ENCODE assay signal across 14 cellular contexts in genomic region chr11:1845095-1845429, GRCh38. TPM values are rescaled to one million over a fixed set of nuclear protein-coding genes. Genes with fewer than 3 reads are reported as not detected.
DNase-seq lines count a peak whose midpoint lies in the region; ATAC-seq, FAIRE-seq and TF ChIP-seq lines count a peak whose summit lies in the region.
"Had no signal": no experiment of that assay in that cellular context is flagged by ENCODE, and none has a peak within 500 bp of the region (broad histone marks: within the 10 kb centered on the region; RNA-seq: fewer than 3 reads in every experiment).

No MANE protein-coding gene starts in this region.

- H3K27me3 Mint-ChIP-seq in Caco-2 (ENCODE audit: insufficient read depth, unreplicated experiment) (no peaks in the 10 kb centered on the region), progenitor cell of endocrine pancreas (peaks cover 32% of the 10 kb centered on the region)

- H3K36me3 ChIP-seq in Caco-2 (ENCODE audit: control insufficient read depth, insufficient read depth, low read length) = no peaks in the 10 kb centered on the region
- H3K36me3 ChIP-seq in Peyer's patch = no peaks in the 10 kb centered on the region
- H3K36me3 ChIP-seq in H1 (ENCODE audit: control insufficient read depth in 2 of 4, insufficient read depth in 4 of 4, low read length in 3 of 4) = no peaks in the 10 kb centered on the region

- intact Hi-C loops in Caco-2 (cut with micrococcal nuclease; ENCODE audit: unreplicated experiment) = no loop called here

- peak overlapping the region; percentile 15 for H3K27ac Mint-ChIP-seq in Caco-2 (ENCODE audit: unreplicated experiment)
- peak overlapping the region; percentile 33 for H3K27ac Mint-ChIP-seq in progenitor cell of endocrine pancreas
- H3K27ac Mint-ChIP-seq: HFFc6 had no signal

- peaks cover 11% of the 10 kb centered on the region for H3K4me1 Mint-ChIP-seq in Caco-2 (ENCODE audit: low read depth, unreplicated experiment)
- peaks cover 4% of the 10 kb centered on the region for H3K4me1 Mint-ChIP-seq in progenitor cell of endocrine pancreas (ENCODE audit: low read depth)

- H3K4me1 ChIP-seq in Caco-2 (peaks cover 8% of the 10 kb centered on the region), Peyer's patch (peaks cover 0 to 42% (median 24%) of the 10 kb centered on the region in 4 donors), H1 (replicated peaks in 1 of 4; ENCODE audit: control insufficient read depth in 3 of 4, insufficient read depth in 4 of 4, low read length in 3 of 4) (peaks cover 0 to 3% (median 0%) of the 10 kb centered on the region in 4 experiments; a peak in 1 of 7 replicates)

- no peak overlapping the region for H2BK15ac ChIP-seq in H1 (ENCODE audit: low read length)

- H3K79me1 ChIP-seq in H1 (ENCODE audit: low read depth, low read length) = no peaks in the 10 kb centered on the region

- no peaks in the 10 kb centered on the region for H3K27me3 ChIP-seq in Caco-2 (replicated peaks; ENCODE audit: control insufficient read depth, insufficient read depth, low read length)
- H3K27me3 ChIP-seq in Peyer's patch = no peaks in the 10 kb centered on the region
- H3K27me3 ChIP-seq in H1 (replicated peaks in 1 of 4; ENCODE audit: control insufficient read depth in 3 of 4, extremely low read depth in 1 of 4, insufficient read depth in 3 of 4, low read length in 3 of 4) = no peaks in the 10 kb centered on the region

- POLR2A ChIA-PET in Caco-2 (lab: Charles Lee) = no interaction called here
- POLR2A ChIA-PET in H1 (lab: Charles Lee; ENCODE audit: partially characterized antibody) = no interaction called here

- H3K36me3 Mint-ChIP-seq in Caco-2 (ENCODE audit: insufficient read depth, unreplicated experiment) = peaks cover 6% of the 10 kb centered on the region
- no peaks in the 10 kb centered on the region for H3K36me3 Mint-ChIP-seq in progenitor cell of endocrine pancreas (ENCODE audit: insufficient read depth)

- no peak overlapping the region for H3K18ac ChIP-seq in H1 (ENCODE audit: extremely low read depth, low read length)

- H3K27ac ChIP-seq in Peyer's patch (peak overlapping the region; percentile 14 to 61 (median 46)), H1 (ENCODE audit: low read depth, low read length) (no peak overlapping the region)

- no peak overlapping the region for H3K9ac ChIP-seq in H1 (replicated peaks in 1 of 4; ENCODE audit: extremely low read depth in 1 of 4, low read depth in 3 of 4, low read length in 3 of 4)

- H2AK5ac ChIP-seq in H1 (ENCODE audit: low read depth, low read length) = 0 out of 2 replicates have a peak overlapping the region, but pooled peaks have one; percentile 53

- no peak overlapping the region for H2BK120ac ChIP-seq in H1 (replicated peaks; ENCODE audit: low read depth, low read length)

- no peak for TF ChIP-seq EP300 in H1 (IDR thresholded peaks at IDR 0.05; ENCODE audit: borderline replicate concordance in 1 of 2, low read depth in 2 of 2, low read length in 2 of 2)

- TF ChIP-seq CTCF in Caco-2 (IDR thresholded peaks at IDR 0.05; ENCODE audit: insufficient read depth in 1 of 2, low read depth in 1 of 2, low read length in 1 of 2, severe bottlenecking in 1 of 2, unreplicated experiment in 1 of 2) (no peak), Peyer's patch (IDR thresholded peaks at IDR 0.05) (no peak), H1 (IDR thresholded peaks at IDR 0.05; ENCODE audit: control extremely low read depth in 1 of 3, insufficient read depth in 1 of 3, low read depth in 1 of 3, low read length in 3 of 3) (no peak), progenitor cell of endocrine pancreas (IDR thresholded peaks at IDR 0.05; ENCODE audit: unreplicated experiment) (no peak)

- no peak overlapping the region for H2AFZ ChIP-seq in H1 (ENCODE audit: low read length)

- TF ChIP-seq POLR2A in Peyer's patch (IDR thresholded peaks at IDR 0.05) = no peak
- no peak for TF ChIP-seq POLR2A in H1 (IDR thresholded peaks at IDR 0.05; ENCODE audit: control extremely low read depth in 1 of 2, low read depth in 2 of 2, low read length in 2 of 2)

- BruUV-seq in Caco-2 (replicated peaks; lab: Mats Ljungman, UMichigan) = no TSS peak

- no peaks in the 10 kb centered on the region for H3K23me2 ChIP-seq in H1 (ENCODE audit: low read depth, low read length)

- H4K8ac ChIP-seq in H1 (ENCODE audit: extremely low read depth, insufficient read depth, low read length) = peak overlapping the region; percentile 35; the same call in 1 of the 2 replicates

- no peak overlapping the region for H2BK12ac ChIP-seq in H1 (ENCODE audit: low read depth, low read length)

- H3K9me3 ChIP-seq in Caco-2 (no peaks in the 10 kb centered on the region), Peyer's patch (no peaks in the 10 kb centered on the region), H1 (ENCODE audit: insufficient read depth in 2 of 2, low read depth in 1 of 2, low read length in 1 of 2) (no peaks in the 10 kb centered on the region)

- no peak overlapping the region for H3K4ac ChIP-seq in H1 (replicated peaks; ENCODE audit: insufficient read length, low read depth, low read length)

- H3K79me2 ChIP-seq in H1 (ENCODE audit: control insufficient read depth in 1 of 2, insufficient read depth in 2 of 2, low read length in 2 of 2) = no peaks in the 10 kb centered on the region

- H3K4me3 ChIP-seq in Caco-2 (ENCODE audit: low read depth, low read length) = no peak overlapping the region
- no peak overlapping the region for H3K4me3 ChIP-seq in Peyer's patch
- no peak overlapping the region for H3K4me3 ChIP-seq in H1 (ENCODE audit: extremely low read depth in 1 of 4, insufficient read depth in 2 of 4, low read depth in 3 of 4, low read length in 4 of 4)

- no peak overlapping the region for H3K56ac ChIP-seq in H1 (replicated peaks; ENCODE audit: insufficient read length, low read depth, low read length)

- H2BK5ac ChIP-seq in H1 (ENCODE audit: low read depth, low read length) = no peak overlapping the region

- ATAC-seq in HG03095 (IDR thresholded peaks at IDR 0.05; ENCODE audit: unreplicated experiment) (no peak), GM21515 (IDR thresholded peaks at IDR 0.05; ENCODE audit: unreplicated experiment) (no peak)

- no peak overlapping the region for H3K4me2 ChIP-seq in H1 (ENCODE audit: insufficient read depth in 1 of 2, low read depth in 2 of 2, low read length in 2 of 2)

- no peak overlapping the region for H3K23ac ChIP-seq in H1 (ENCODE audit: insufficient read length)

- no peak for FAIRE-seq in H1 (lab: Jason Lieb, UNC)
- FAIRE-seq: islet of Langerhans, RCC 7860, TTC549 had no signal

- H3K9me3 Mint-ChIP-seq in Caco-2 (ENCODE audit: unreplicated experiment) = no peaks in the 10 kb centered on the region
- no peaks in the 10 kb centered on the region for H3K9me3 Mint-ChIP-seq in progenitor cell of endocrine pancreas (ENCODE audit: low read depth)
- H3K9me3 Mint-ChIP-seq: HFFc6 had no signal

- no peak overlapping the region for H2BK20ac ChIP-seq in H1 (ENCODE audit: low read length)

- H3K14ac ChIP-seq in H1 (ENCODE audit: insufficient read length) = no peak overlapping the region

- CTCF ChIA-PET in Caco-2 (lab: Charles Lee) (no interaction called here), H1 (lab: Charles Lee; ENCODE audit: partially characterized antibody) (interaction anchor here (1.5 to 15.7 kb wide), 3 partner anchors 12 to 309 kb away, joined by 6 to 232 read pairs (median 7); no protein-coding TSS in a partner anchor)

- H4K91ac ChIP-seq in H1 (replicated peaks; ENCODE audit: insufficient read length, low read length) = no peak overlapping the region

- H4K5ac ChIP-seq in H1 (ENCODE audit: insufficient read length, low read depth, low read length) = no peak overlapping the region

- H4K20me1 ChIP-seq in H1 (replicated peaks in 1 of 2; ENCODE audit: control insufficient read depth in 1 of 2, insufficient read depth in 2 of 2, low read length in 2 of 2) = no peaks in the 10 kb centered on the region

- no peak for TF ChIP-seq RAD21 in H1 (IDR thresholded peaks at IDR 0.05 in 1 of 2, conservative IDR thresholded peaks at IDR 0.05 in 1 of 2; ENCODE audit: low read depth in 2 of 2, low read length in 2 of 2)

- H3K4me3 Mint-ChIP-seq in Caco-2 (ENCODE audit: unreplicated experiment) = no peak overlapping the region
- H3K4me3 Mint-ChIP-seq in progenitor cell of endocrine pancreas (ENCODE audit: low read depth) = no peak overlapping the region
- H3K4me3 Mint-ChIP-seq: HFFc6 had no signal

- WGBS in H1 (ENCODE audit: extremely low coverage in 1 of 2, insufficient coverage in 1 of 2, insufficient read length in 1 of 2, insufficient replicate concordance in 2 of 2, low coverage in 1 of 2, low lambda C conversion rate in 2 of 2, missing lambda C conversion rate in 1 of 2), 2 experiments = 93% methylated on average over 1 of the region's 1 CpG; no CpG with 5 or more reads in 1 of the 2 experiments

- DNase-seq in Caco-2 (no peak), Peyer's patch (no peak), H1 (ENCODE audit: low read depth in 1 of 2, low spot score in 2 of 2) (no peak), progenitor cell of endocrine pancreas (ENCODE audit: low spot score, unreplicated experiment) (no peak), NCI-H2081 treated with DMSO at 0.1 percent for 48 hours (lab: John Stamatoyannopoulos, UW) (no peak)
- DNase-seq: DMS 273 treated with DMSO at 0.1 percent for 48 hours, HFFc6, NCI-H345, nucleus accumbens had no signal

RNA-seq across cellular contexts. Expression of gene TNNI2, which starts 6.3 kb away (rescaled TPM):
- total RNA-seq in Caco-2 (2022) = 5.7 and 8.6 TPM in 2 replicates
- 10 to 100 TPM in 1 of 4 donors, 1 to 10 TPM in 2, not detected in 1; 4.7 to 23.9 (median 9.3) TPM for total RNA-seq in Peyer's patch
- not detected in 2 replicates for total RNA-seq in H1 (2021; fragmentation: NEBNext Ultra II Directional; extraction: Animal tissue kit (Norgen Biotek cat#: 25700))
- 0.39 TPM in 1 of 2 replicates, not detected in the other for polyA plus RNA-seq in H1 (2011; rRNA removed)
- not detected for polyA plus RNA-seq in H1 (2011; cell fraction: cytosol; rRNA removed)
- polyA plus RNA-seq in H1 (2011; cell fraction: nucleus; rRNA removed) = 0.33 TPM
- 0.41 TPM in 1 of 4 replicates, not detected in the others for polyA plus RNA-seq in H1 (2012, experiment 1 of 2)
- polyA plus RNA-seq in H1 (2012, experiment 2 of 2) = not detected
- 0.12 TPM for polyA plus RNA-seq in H1 (2013, experiment 1 of 2)
- polyA plus RNA-seq in H1 (2013, experiment 2 of 2) = not detected
- polyA minus RNA-seq in H1 (2011; rRNA and poly(A)+ RNA removed) = not detected in 2 replicates
- polyA minus RNA-seq in H1 (2011; cell fraction: cytosol; rRNA and poly(A)+ RNA removed) = not detected
- not detected for polyA minus RNA-seq in H1 (2011; cell fraction: nucleus; rRNA and poly(A)+ RNA removed)
- total RNA-seq in progenitor cell of endocrine pancreas = 0.55 and 0.69 TPM in 2 replicates
- total RNA-seq: HFFc6 had no signal

RNA-seq across cellular contexts. Expression of gene LSP1, which starts 7.8 kb away (rescaled TPM):
- total RNA-seq in Caco-2 (2022) (1.5 TPM in 1 of 2 replicates, not detected in the other), Peyer's patch (100 to 1,000 TPM in 1 of 4 donors, 10 to 100 TPM in 3; 10.6 to 175 (median 15.4) TPM), progenitor cell of endocrine pancreas (not detected in 2 replicates)
- not detected in 2 replicates for total RNA-seq in H1 (2021; fragmentation: NEBNext Ultra II Directional; extraction: Animal tissue kit (Norgen Biotek cat#: 25700))
- polyA plus RNA-seq in H1 (2011; rRNA removed) = 0.03 TPM in 1 of 2 replicates, not detected in the other
- not detected for polyA plus RNA-seq in H1 (2011; cell fraction: cytosol; rRNA removed)
- not detected for polyA plus RNA-seq in H1 (2011; cell fraction: nucleus; rRNA removed)
- 0.11 TPM in 1 of 4 replicates, not detected in the others for polyA plus RNA-seq in H1 (2012, experiment 1 of 2)
- polyA plus RNA-seq in H1 (2012, experiment 2 of 2) = not detected
- polyA plus RNA-seq in H1 (2013, experiment 1 of 2) = 0.16 TPM
- 0.07 TPM for polyA plus RNA-seq in H1 (2013, experiment 2 of 2)
- not detected in 2 replicates for polyA minus RNA-seq in H1 (2011; rRNA and poly(A)+ RNA removed)
- not detected for polyA minus RNA-seq in H1 (2011; cell fraction: cytosol; rRNA and poly(A)+ RNA removed)
- polyA minus RNA-seq in H1 (2011; cell fraction: nucleus; rRNA and poly(A)+ RNA removed) = not detected

RNA-seq across cellular contexts. Expression of gene SYT8, which starts 10.3 kb away (rescaled TPM):
- total RNA-seq in Caco-2 (2022) (11.3 and 14.9 TPM in 2 replicates), Peyer's patch (10 to 100 TPM in 3 of 4 donors, not detected in 1; 21.3 to 57.6 (median 44.6) TPM), progenitor cell of endocrine pancreas (0.69 and 1.5 TPM in 2 replicates)
- not detected in 2 replicates for total RNA-seq in H1 (2021; fragmentation: NEBNext Ultra II Directional; extraction: Animal tissue kit (Norgen Biotek cat#: 25700))
- not detected in 2 replicates for polyA plus RNA-seq in H1 (2011; rRNA removed)
- polyA plus RNA-seq in H1 (2011; cell fraction: cytosol; rRNA removed) = not detected
- 0.27 TPM for polyA plus RNA-seq in H1 (2011; cell fraction: nucleus; rRNA removed)
- polyA plus RNA-seq in H1 (2012, experiment 1 of 2) = not detected in 4 replicates
- polyA plus RNA-seq in H1 (2012, experiment 2 of 2) = not detected
- polyA plus RNA-seq in H1 (2013, experiment 1 of 2) = not detected
- polyA plus RNA-seq in H1 (2013, experiment 2 of 2) = 0.04 TPM
- polyA minus RNA-seq in H1 (2011; rRNA and poly(A)+ RNA removed) = not detected in 2 replicates
- polyA minus RNA-seq in H1 (2011; cell fraction: cytosol; rRNA and poly(A)+ RNA removed) = not detected
- not detected for polyA minus RNA-seq in H1 (2011; cell fraction: nucleus; rRNA and poly(A)+ RNA removed)
- total RNA-seq: HFFc6 had no signal

RNA-seq across cellular contexts. Expression of gene PRR33, which starts 46.6 kb away (rescaled TPM):
- total RNA-seq in Caco-2 (2022) (not detected in 2 replicates), Peyer's patch (not detected), progenitor cell of endocrine pancreas (not detected in 2 replicates)
- total RNA-seq in H1 (2021; fragmentation: NEBNext Ultra II Directional; extraction: Animal tissue kit (Norgen Biotek cat#: 25700)) = not detected in 2 replicates
- 0.02 and 0.08 TPM in 2 replicates for polyA plus RNA-seq in H1 (2011; rRNA removed)
- 0.03 TPM for polyA plus RNA-seq in H1 (2011; cell fraction: cytosol; rRNA removed)
- polyA plus RNA-seq in H1 (2011; cell fraction: nucleus; rRNA removed) = 0.04 TPM
- polyA plus RNA-seq in H1 (2012, experiment 1 of 2) = 0.06 TPM in 1 of 4 replicates, not detected in the others
- not detected for polyA plus RNA-seq in H1 (2012, experiment 2 of 2)
- polyA plus RNA-seq in H1 (2013, experiment 1 of 2) = 0.02 TPM
- 0.02 TPM for polyA plus RNA-seq in H1 (2013, experiment 2 of 2)
- not detected in 2 replicates for polyA minus RNA-seq in H1 (2011; rRNA and poly(A)+ RNA removed)
- not detected for polyA minus RNA-seq in H1 (2011; cell fraction: cytosol; rRNA and poly(A)+ RNA removed)
- not detected for polyA minus RNA-seq in H1 (2011; cell fraction: nucleus; rRNA and poly(A)+ RNA removed)
- total RNA-seq: HFFc6 had no signal
